8 cellular contexts compared by ENCODE assay signal in the genomic region with DNA sequence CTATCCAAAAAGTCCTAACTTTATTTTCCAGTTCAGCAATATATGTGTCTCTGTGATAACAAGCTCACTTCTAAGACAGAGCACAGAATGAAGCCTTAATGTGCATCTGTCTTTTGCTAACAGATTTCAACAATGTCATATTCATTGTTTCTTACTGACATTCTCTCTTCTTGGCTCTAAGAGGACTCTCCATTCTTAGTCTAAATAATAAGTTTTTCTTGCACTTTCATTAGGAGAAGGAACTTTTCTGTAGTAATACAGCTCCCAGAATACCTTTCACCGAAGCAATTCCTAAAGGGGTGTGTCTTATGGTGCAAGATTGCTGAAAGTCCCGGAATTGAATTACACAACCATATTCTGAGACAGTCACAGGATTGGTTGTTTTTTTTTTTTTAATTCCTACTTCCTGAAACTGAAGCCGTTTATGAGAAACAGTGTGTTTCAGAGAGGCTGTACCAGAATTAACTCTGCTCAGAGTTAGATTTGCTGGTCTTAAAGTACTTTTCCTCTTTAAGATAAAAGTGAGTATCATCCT. TPM values are rescaled to one million over a fixed set of nuclear protein-coding genes. Genes with fewer than 3 reads are reported as not detected.
DNase-seq lines count a peak whose midpoint lies in the region; ATAC-seq and TF ChIP-seq lines count a peak whose summit lies in the region.

A gene (plus strand): TSS at position 421 of the 535 bp plus-strand sequence.

- 72 to 85% methylated on average over 3 of the region's 3 CpGs for WGBS in endodermal cell (ENCODE audit: insufficient coverage in 1 of 2, insufficient read length in 1 of 2), 2 experiments

- intact Hi-C loops in CD4-positive, alpha-beta T cell (cut with DNase I, micrococcal nuclease): no loop called here

- H3K27ac ChIP-seq in CD4-positive, alpha-beta T cell (ENCODE audit: low read depth, low read length): peak within 1 kb of the TSS; percentile 30
- H3K27ac ChIP-seq in duodenal mucosa (ENCODE audit: low read depth, low read length) (peak within 1 kb of the TSS; percentile 45), endodermal cell (ENCODE audit: low read depth, low read length) (no peak within 1 kb of the TSS)

- H3K27ac Mint-ChIP-seq in CD4-positive, alpha-beta T cell: peak within 1 kb of the TSS; percentile 87
- no peak within 1 kb of the TSS for H3K27ac Mint-ChIP-seq in endodermal cell

- peaks cover 30% of the 10 kb centered on the region for H3K4me1 Mint-ChIP-seq in CD4-positive, alpha-beta T cell (ENCODE audit: low read depth)
- H3K4me1 Mint-ChIP-seq in endodermal cell: no peaks in the 10 kb centered on the region

- H3K4me3 ChIP-seq in duodenal mucosa (ENCODE audit: low read depth in 1 of 2, low read length in 2 of 2) (peak within 1 kb of the TSS; percentile 61 to 65), endodermal cell (ENCODE audit: low read length) (no peak within 1 kb of the TSS)

- CTCF ChIA-PET in CD4-positive, alpha-beta T cell (lab: Charles Lee): no interaction called here

- ATAC-seq in CD4-positive, alpha-beta T cell (ENCODE audit: poor library complexity): peak; percentile 95
- peak; percentile 79 for ATAC-seq in GM19372 (IDR thresholded peaks at IDR 0.05; ENCODE audit: low read depth, unreplicated experiment)
- ATAC-seq in HG03432 (IDR thresholded peaks at IDR 0.05; ENCODE audit: unreplicated experiment): peak; percentile 95
- ATAC-seq in HG02970 (IDR thresholded peaks at IDR 0.05; ENCODE audit: low FRiP score, unreplicated experiment): no peak

- no peaks in the 10 kb centered on the region for H3K27me3 Mint-ChIP-seq in CD4-positive, alpha-beta T cell
- peaks cover 7% of the 10 kb centered on the region for H3K27me3 Mint-ChIP-seq in endodermal cell (ENCODE audit: insufficient read depth)

- H3K36me3 ChIP-seq in duodenal mucosa (ENCODE audit: control insufficient read depth in 1 of 2, insufficient read depth in 2 of 2, low read length in 2 of 2): no peaks in the 10 kb centered on the region
- no peaks in the 10 kb centered on the region for H3K36me3 ChIP-seq in endodermal cell (ENCODE audit: control insufficient read depth, insufficient read depth, low read length)

- no peaks in the 10 kb centered on the region for H3K27me3 ChIP-seq in CD4-positive, alpha-beta T cell (ENCODE audit: control insufficient read depth, insufficient read depth, low read length)
- H3K27me3 ChIP-seq in duodenal mucosa (ENCODE audit: control insufficient read depth in 1 of 2, insufficient read depth in 2 of 2, low read length in 2 of 2) (no peaks in the 10 kb centered on the region), endodermal cell (ENCODE audit: control insufficient read depth, insufficient read depth, low read length, poor library complexity, severe bottlenecking) (no peaks in the 10 kb centered on the region)

- POLR2A ChIA-PET in CD4-positive, alpha-beta T cell (lab: Charles Lee): interaction anchor here (1.0 to 8.1 kb wide), 3 partner anchors 10 to 21 kb away, joined by 3 to 137 read pairs (median 3); a partner anchor contains a TSS

- H3K9me3 Mint-ChIP-seq in CD4-positive, alpha-beta T cell: no peaks in the 10 kb centered on the region
- H3K9me3 Mint-ChIP-seq in endodermal cell: no peaks in the 10 kb centered on the region

- H3K9me3 ChIP-seq in CD4-positive, alpha-beta T cell (ENCODE audit: control insufficient read depth, low read length): no peaks in the 10 kb centered on the region
- no peaks in the 10 kb centered on the region for H3K9me3 ChIP-seq in duodenal mucosa (ENCODE audit: control insufficient read depth in 1 of 2, low read length in 2 of 2)
- H3K9me3 ChIP-seq in endodermal cell (ENCODE audit: control insufficient read depth, low read length): no peaks in the 10 kb centered on the region

- H3K4me3 Mint-ChIP-seq in CD4-positive, alpha-beta T cell: peak within 1 kb of the TSS; percentile 87
- H3K4me3 Mint-ChIP-seq in endodermal cell: no peak within 1 kb of the TSS

- peaks cover 0 to 24% of the 10 kb centered on the region in 2 donors for H3K4me1 ChIP-seq in duodenal mucosa (ENCODE audit: control insufficient read depth in 1 of 2, insufficient read depth in 2 of 2, low read length in 2 of 2)
- no peaks in the 10 kb centered on the region for H3K4me1 ChIP-seq in endodermal cell (ENCODE audit: control insufficient read depth, insufficient read depth, low read length)

- peak within 1 kb of the TSS; percentile 20 to 62 for H3K9ac ChIP-seq in duodenal mucosa (ENCODE audit: low read depth in 1 of 2, low read length in 2 of 2)
- no peak within 1 kb of the TSS for H3K9ac ChIP-seq in endodermal cell (ENCODE audit: extremely low read depth, low read length, poor library complexity, severe bottlenecking)

- no peak for TF ChIP-seq CTCF in CD4-positive, alpha-beta T cell (IDR thresholded peaks at IDR 0.05)
- TF ChIP-seq CTCF in endodermal cell (conservative IDR thresholded peaks at IDR 0.05): no peak

- DNase-seq in CD4-positive, alpha-beta T cell: no peak
- peak; percentile 92 for DNase-seq in SIG-M5 treated with dmso at 0.1 percent for 504 hours (lab: John Stamatoyannopoulos, UW; ENCODE audit: unreplicated experiment)
- peak; percentile 81 for DNase-seq in myocyte (ENCODE audit: low read depth)
- no peak for DNase-seq in endodermal cell

- no peaks in the 10 kb centered on the region for H3K36me3 Mint-ChIP-seq in CD4-positive, alpha-beta T cell (ENCODE audit: low read depth)
- no peaks in the 10 kb centered on the region for H3K36me3 Mint-ChIP-seq in endodermal cell (ENCODE audit: low read depth)

RNA-seq across cellular contexts. Expression of the gene that starts here (rescaled TPM):
- 1 to 10 TPM; 8.2 to 9.5 TPM for total RNA-seq in CD4-positive, alpha-beta T cell
- total RNA-seq in myocyte (16.6 and 24.1 TPM in 2 replicates), endodermal cell (under 1 TPM; 0.24 to 0.44 TPM)
- polyA plus RNA-seq in myocyte (2012): 12.3 TPM
- polyA plus RNA-seq in endodermal cell (2013, experiment 1 of 2): 0.96 TPM
- 1.1 TPM for polyA plus RNA-seq in endodermal cell (2013, experiment 2 of 2)

Comparison
In these comparisons a context has a peak if more than half of its experiments do, and no peak if none do; other contexts are left out.
1. RNA of the gene that starts here (total RNA-seq): 16.6 to 24.1 TPM in myocyte and 8.2 to 9.5 TPM in CD4-positive, alpha-beta T cell; 0.24 to 0.44 TPM in endodermal cell; every median in the first group is over 4 times any median in the second.
2. DNase-seq: peak in SIG-M5 treated with dmso at 0.1 percent for 504 hours (single experiment) and myocyte (single experiment); none in CD4-positive, alpha-beta T cell (0 of 10) and endodermal cell (single experiment).